Comparison of ENCODE assay signal across 8 cellular contexts in the genomic region with DNA sequence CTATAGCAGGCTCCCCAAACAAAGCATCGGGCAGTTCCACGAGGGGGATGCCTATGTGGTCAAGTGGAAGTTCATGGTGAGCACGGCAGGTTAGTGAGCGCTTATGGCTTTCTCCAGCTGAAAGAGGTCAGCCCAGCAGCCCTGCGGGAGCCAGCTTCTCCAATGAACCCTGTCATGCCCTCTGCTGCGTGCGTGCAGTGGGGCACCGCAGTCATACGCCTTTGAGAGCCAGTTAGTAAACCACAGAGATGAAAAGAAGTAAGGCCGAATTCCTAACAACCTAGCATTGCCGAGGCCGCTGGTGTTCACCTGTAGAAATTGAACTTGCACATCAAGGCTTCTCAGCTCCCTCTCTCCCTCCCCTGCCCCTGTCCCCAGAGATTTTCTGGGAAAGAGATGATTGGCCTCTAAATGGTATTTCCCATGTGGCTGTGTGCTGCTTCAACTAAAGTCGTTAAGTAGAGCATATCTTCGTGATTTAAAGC.
A peak's percentile ranks its signal among the peaks of the same experiment; 100 is the strongest.
DNase-seq lines count a peak whose midpoint lies in the region; ATAC-seq and TF ChIP-seq lines count a peak whose summit lies in the region.
"Not testable (repeated sequence)": the region's sequence is repeated elsewhere in the genome, so short reads cannot be mapped to it uniquely, and the experiment has no call there.

No MANE protein-coding gene starts in this region.

- CTCF ChIA-PET in activated CD8-positive, alpha-beta memory T cell treated with anti-CD3 and anti-CD28 coated beads, Interleukin-2, amount 10 ng/mL, durations not matched to agents 7 days and 5 days (lab: Charles Lee), result interaction anchor here (0.9 to 8.2 kb wide), 5 partner anchors 14 to 32 kb away, joined by 3 to 76 read pairs (median 11); no protein-coding TSS in a partner anchor

- not testable (repeated sequence) for H3K27me3 ChIP-seq in transverse colon

- H3K4me1 Mint-ChIP-seq in activated CD8-positive, alpha-beta memory T cell treated with anti-CD3 and anti-CD28 coated beads, Interleukin-2, amount 10 ng/mL, durations not matched to agents 7 days and 5 days, result peaks cover 64% of the 10 kb centered on the region
- H3K4me1 Mint-ChIP-seq in nephron, result peaks cover 42% of the 10 kb centered on the region

- intact Hi-C loops in transverse colon (cut with DNase I; ENCODE audit: low total_unique reads), result not testable (repeated sequence)

- H3K4me3 Mint-ChIP-seq in activated CD8-positive, alpha-beta memory T cell treated with anti-CD3 and anti-CD28 coated beads, Interleukin-2, amount 10 ng/mL, durations not matched to agents 7 days and 5 days, result peak overlapping the region; percentile 84
- H3K4me3 Mint-ChIP-seq in nephron, result peak overlapping the region in 1 of 3 experiments; percentile 46

- peaks cover 28% of the 10 kb centered on the region for H3K36me3 Mint-ChIP-seq in activated CD8-positive, alpha-beta memory T cell treated with anti-CD3 and anti-CD28 coated beads, Interleukin-2, amount 10 ng/mL, durations not matched to agents 7 days and 5 days
- H3K36me3 Mint-ChIP-seq in nephron (ENCODE audit: low read depth), result not testable (repeated sequence)

- not testable (repeated sequence) for H3K9me3 ChIP-seq in transverse colon

- ATAC-seq in GM18909 (IDR thresholded peaks at IDR 0.05; ENCODE audit: poor library complexity, unreplicated experiment) (peak; percentile 3), HG02571 (IDR thresholded peaks at IDR 0.05; ENCODE audit: unreplicated experiment) (peak; percentile 0), HG03571 (IDR thresholded peaks at IDR 0.05; ENCODE audit: unreplicated experiment) (peak; percentile 1)
- peak; percentile 14 for ATAC-seq in activated CD8-positive, alpha-beta memory T cell treated with anti-CD3 and anti-CD28 coated beads, Interleukin-2, amount 10 ng/mL, durations not matched to agents 7 days and 5 days

- H3K27me3 Mint-ChIP-seq in activated CD8-positive, alpha-beta memory T cell treated with anti-CD3 and anti-CD28 coated beads, Interleukin-2, amount 10 ng/mL, durations not matched to agents 7 days and 5 days; nephron (ENCODE audit: low read depth): not testable (repeated sequence)

- H3K27ac ChIP-seq in transverse colon, result peak overlapping the region; percentile 41 to 80 (median 54)

- TF ChIP-seq POLR2A in Raji (IDR thresholded peaks at IDR 0.05; ENCODE audit: insufficient read depth, low read depth, low read length), result 0 out of 2 replicates have a peak, but pooled peaks have one; percentile 27
- TF ChIP-seq POLR2A in transverse colon (IDR thresholded peaks at IDR 0.05), result not testable (repeated sequence)

- TF ChIP-seq CTCF in nephron (IDR thresholded peaks at IDR 0.05; ENCODE audit: unreplicated experiment in 3 of 3); transverse colon (IDR thresholded peaks at IDR 0.05): not testable (repeated sequence)

- not testable (repeated sequence) for TF ChIP-seq EP300 in transverse colon (IDR thresholded peaks at IDR 0.05; ENCODE audit: low read depth)

- not testable (repeated sequence) for H3K9me3 Mint-ChIP-seq in activated CD8-positive, alpha-beta memory T cell treated with anti-CD3 and anti-CD28 coated beads, Interleukin-2, amount 10 ng/mL, durations not matched to agents 7 days and 5 days (ENCODE audit: low read depth); nephron

- in situ Hi-C loops in transverse colon (cut with MboI; ENCODE audit: low pct_ligation_motif_present in 1 of 4, low pct_unique_long_range_greater_than_20kb in 1 of 4, low sequenced_read_pairs in 3 of 4), result not testable (repeated sequence)

- not testable (repeated sequence) for H3K4me1 ChIP-seq in transverse colon

- H3K27ac Mint-ChIP-seq in activated CD8-positive, alpha-beta memory T cell treated with anti-CD3 and anti-CD28 coated beads, Interleukin-2, amount 10 ng/mL, durations not matched to agents 7 days and 5 days, result peak overlapping the region; percentile 99
- H3K27ac Mint-ChIP-seq in nephron, result peak overlapping the region in 2 of 3 experiments; percentile 48 to 56

- H3K4me3 ChIP-seq in transverse colon, result not testable (repeated sequence)

- DNase-seq in activated CD8-positive, alpha-beta memory T cell treated with anti-CD3 and anti-CD28 coated beads, Interleukin-2, amount 10 ng/mL, durations not matched to agents 7 days and 5 days, result peak; percentile 81
- peak; percentile 17 for DNase-seq in activated naive CD8-positive, alpha-beta T cell treated with anti-CD3 and anti-CD28 coated beads, Interleukin-2, amount 50 U/mL, for 16 hours (ENCODE audit: low read depth, low spot score)
- not testable (repeated sequence) for DNase-seq in transverse colon

- WGBS in transverse colon (ENCODE audit: low coverage in 1 of 2), 2 donors, result 41 to 62% methylated on average over 2 to 14 of the region's 14 CpGs

- H3K36me3 ChIP-seq in transverse colon, result not testable (repeated sequence)
